1 cellular context compared by ENCODE assay signal in the genomic region with DNA sequence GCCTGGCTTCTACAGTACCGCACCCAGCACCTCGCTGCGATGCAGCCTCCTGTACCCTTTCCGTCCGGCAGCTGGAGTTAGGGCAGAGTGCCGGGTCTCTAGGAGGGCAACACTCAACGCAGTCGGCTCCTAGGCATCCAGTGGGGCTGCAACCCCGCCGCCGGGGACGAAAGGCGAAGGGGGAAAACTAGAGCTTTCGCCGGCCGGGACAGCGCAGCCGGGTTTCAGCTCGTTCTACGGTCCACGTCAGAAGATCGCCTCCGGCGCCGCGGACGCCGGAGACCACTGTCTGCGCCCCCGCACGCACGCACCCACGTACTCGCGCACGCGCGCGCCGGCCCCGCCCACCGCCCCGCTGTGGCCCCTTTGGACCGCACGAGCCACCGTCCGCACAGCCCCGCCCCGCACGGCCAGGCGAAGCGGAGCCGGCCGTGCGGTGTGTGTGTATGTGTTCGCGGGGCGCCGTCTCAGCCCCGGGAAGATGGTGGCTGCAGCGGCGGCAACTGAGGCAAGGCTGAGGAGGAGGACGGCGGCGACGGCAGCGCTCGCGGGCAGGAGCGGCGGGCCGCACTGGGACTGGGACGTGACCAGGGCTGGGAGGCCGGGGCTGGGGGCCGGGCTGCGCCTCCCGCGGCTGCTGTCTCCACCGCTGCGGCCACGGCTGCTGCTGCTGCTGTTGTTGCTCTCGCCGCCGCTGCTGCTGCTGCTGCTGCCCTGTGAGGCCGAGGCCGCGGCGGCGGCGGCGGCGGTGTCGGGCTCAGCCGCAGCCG.
TF ChIP-seq lines count a peak whose summit lies in the region.

Gene ATRN (plus strand): TSS at position 392 of the 770 bp plus-strand sequence. CDS start 90 bp downstream, at position 482.

TF ChIP-seq in K562, 482 proteins besides CTCF, POLR2A, EP300 and RAD21 (continued from another document and continues in another):
- no peak for TF ChIP-seq CHD7 (IDR thresholded peaks at IDR 0.05; ENCODE audit: low read depth, low read length)
- TF ChIP-seq MTA3 (IDR thresholded peaks at IDR 0.05; ENCODE audit: borderline replicate concordance) = peak; percentile 98
- TF ChIP-seq MAX (CRISPR knock-in tag; IDR thresholded peaks at IDR 0.05) = peak; percentile 73
- TF ChIP-seq IFI16 (CRISPR knock-in tag; IDR thresholded peaks at IDR 0.05) = no peak
- peak; percentile 87 for TF ChIP-seq CCNT2 (IDR thresholded peaks at IDR 0.05; ENCODE audit: borderline replicate concordance, extremely low read depth, insufficient read length, low read depth, low read length)
- peak; percentile 81; the same call in 1 of the 2 replicates for TF ChIP-seq RERE (CRISPR knock-in tag; IDR thresholded peaks at IDR 0.05; ENCODE audit: borderline replicate concordance)
- no peak for TF ChIP-seq ZNF174 (CRISPR knock-in tag; IDR thresholded peaks at IDR 0.05)
- TF ChIP-seq NELFE (IDR thresholded peaks at IDR 0.05; ENCODE audit: insufficient read depth, insufficient read length) = no peak
- TF ChIP-seq, protein P1, sequence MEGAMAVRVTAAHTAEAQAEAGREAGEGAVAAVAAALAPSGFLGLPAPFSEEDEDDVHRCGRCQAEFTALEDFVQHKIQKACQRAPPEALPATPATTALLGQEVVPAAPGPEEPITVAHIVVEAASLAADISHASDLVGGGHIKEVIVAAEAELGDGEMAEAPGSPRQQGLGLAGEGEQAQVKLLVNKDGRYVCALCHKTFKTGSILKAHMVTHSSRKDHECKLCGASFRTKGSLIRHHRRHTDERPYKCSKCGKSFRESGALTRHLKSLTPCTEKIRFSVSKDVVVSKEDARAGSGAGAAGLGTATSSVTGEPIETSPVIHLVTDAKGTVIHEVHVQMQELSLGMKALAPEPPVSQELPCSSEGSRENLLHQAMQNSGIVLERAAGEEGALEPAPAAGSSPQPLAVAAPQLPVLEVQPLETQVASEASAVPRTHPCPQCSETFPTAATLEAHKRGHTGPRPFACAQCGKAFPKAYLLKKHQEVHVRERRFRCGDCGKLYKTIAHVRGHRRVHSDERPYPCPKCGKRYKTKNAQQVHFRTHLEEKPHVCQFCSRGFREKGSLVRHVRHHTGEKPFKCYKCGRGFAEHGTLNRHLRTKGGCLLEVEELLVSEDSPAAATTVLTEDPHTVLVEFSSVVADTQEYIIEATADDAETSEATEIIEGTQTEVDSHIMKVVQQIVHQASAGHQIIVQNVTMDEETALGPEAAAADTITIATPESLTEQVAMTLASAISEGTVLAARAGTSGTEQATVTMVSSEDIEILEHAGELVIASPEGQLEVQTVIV (CRISPR knock-in tag; IDR thresholded peaks at IDR 0.05; ENCODE audit: borderline replicate concordance) = no peak
- TF ChIP-seq CHD1 (IDR thresholded peaks at IDR 0.05; ENCODE audit: low read length) = no peak
- no peak for TF ChIP-seq CAMTA2 (CRISPR knock-in tag; conservative IDR thresholded peaks at IDR 0.05)
- no peak for TF ChIP-seq GTF2F1 (IDR thresholded peaks at IDR 0.05; ENCODE audit: low read depth, low read length)
- no peak for TF ChIP-seq TCF15 (CRISPR knock-in tag; IDR thresholded peaks at IDR 0.05)
- no peak for TF ChIP-seq TSC22D4 (tag; IDR thresholded peaks at IDR 0.05)
